19 cellular contexts compared by ENCODE assay signal in genomic region chr17:80529104-80529903, GRCh38. TPM values are rescaled to one million over a fixed set of nuclear protein-coding genes. Genes with fewer than 3 reads are reported as not detected.
DNase-seq lines count a peak whose midpoint lies in the region; ATAC-seq and TF ChIP-seq lines count a peak whose summit lies in the region.
"Had no signal": no experiment of that assay in that cellular context is flagged by ENCODE, and none has a peak within 500 bp of the region (broad histone marks: within the 10 kb centered on the region; RNA-seq: fewer than 3 reads in every experiment).

No MANE protein-coding gene starts in this region.

- H4K20me1 ChIP-seq in SK-N-SH (ENCODE audit: insufficient read depth) = no peaks in the 10 kb centered on the region

- no peak for TF ChIP-seq CTCF in SK-N-SH (IDR thresholded peaks at IDR 0.05)
- no peak for TF ChIP-seq CTCF in nephron (IDR thresholded peaks at IDR 0.05; ENCODE audit: unreplicated experiment in 3 of 3)
- no peak for TF ChIP-seq CTCF in suprapubic skin (IDR thresholded peaks at IDR 0.05)
- TF ChIP-seq CTCF in tibial artery (IDR thresholded peaks at IDR 0.05) = no peak

- H3K36me3 ChIP-seq in SK-N-SH (replicated peaks in 1 of 2; ENCODE audit: control insufficient read depth in 1 of 2, insufficient read depth in 2 of 2, low read length in 1 of 2) = no peaks in the 10 kb centered on the region
- H3K36me3 ChIP-seq in suprapubic skin = no peaks in the 10 kb centered on the region
- H3K36me3 ChIP-seq in tibial artery = no peaks in the 10 kb centered on the region
- H3K36me3 ChIP-seq: colonic mucosa, MG63 had no signal

- H3K9me2 ChIP-seq in SK-N-SH = no peaks in the 10 kb centered on the region

- 75% methylated on average over 16 of the region's 23 CpGs for WGBS in SK-N-SH (ENCODE audit: low lambda C conversion rate)
- WGBS in suprapubic skin = 65% methylated on average over 19 of the region's 23 CpGs

- peaks cover 5% of the 10 kb centered on the region in 2 experiments; a peak in 2 of 4 replicates for H3K4me1 ChIP-seq in SK-N-SH (ENCODE audit: control insufficient read depth in 1 of 2, insufficient read depth in 2 of 2, low read depth in 1 of 2, low read length in 1 of 2)
- H3K4me1 ChIP-seq in suprapubic skin = no peaks in the 10 kb centered on the region
- H3K4me1 ChIP-seq in tibial artery = no peaks in the 10 kb centered on the region
- H3K4me1 ChIP-seq: body of pancreas, colonic mucosa had no signal

- peak; percentile 40 for DNase-seq in SK-N-SH
- peak; percentile 11 for DNase-seq in SHP77 treated with DMSO at 0.1 percent for 48 hours (lab: John Stamatoyannopoulos, UW)
- DNase-seq in suprapubic skin (ENCODE audit: low spot score in 2 of 2) = no peak
- DNase-seq in stimulated activated naive CD4-positive, alpha-beta T cell treated with Interleukin-2 at 50 U/mL for 16 hours (lab: John Stamatoyannopoulos, UW) = no peak
- DNase-seq in tibial artery = no peak
- DNase-seq: activated CD4-positive, alpha-beta T cell treated with anti-CD3 and anti-CD28 coated beads for 1 hour; body of pancreas; colonic mucosa; MG63; NCI-H1930; stimulated activated CD4-positive, alpha-beta T cell treated with anti-CD3 and anti-CD28 coated beads, Interleukin-4, amount 100 ng/mL, for 24 hours; T1000 had no signal

- no peaks in the 10 kb centered on the region for H3K79me2 ChIP-seq in SK-N-SH (ENCODE audit: insufficient read depth)

- H3K9me3 ChIP-seq in SK-N-SH = no peaks in the 10 kb centered on the region
- no peaks in the 10 kb centered on the region for H3K9me3 ChIP-seq in suprapubic skin
- H3K9me3 ChIP-seq in tibial artery = no peaks in the 10 kb centered on the region
- H3K9me3 ChIP-seq: body of pancreas, colonic mucosa, MG63 had no signal

- no peak for TF ChIP-seq EP300 in SK-N-SH (IDR thresholded peaks at IDR 0.05; ENCODE audit: borderline replicate concordance in 1 of 2, low read depth in 1 of 2, low read length in 1 of 2)
- TF ChIP-seq EP300 in suprapubic skin (IDR thresholded peaks at IDR 0.05) = no peak

- no peak for TF ChIP-seq POLR2A in suprapubic skin (IDR thresholded peaks at IDR 0.05)

- no peaks in the 10 kb centered on the region for H3F3A ChIP-seq in SK-N-SH (replicated peaks; ENCODE audit: insufficient read depth)

- H3K27ac ChIP-seq in SK-N-SH (ENCODE audit: low read depth in 2 of 2, low read length in 1 of 2) = no peak overlapping the region
- H3K27ac ChIP-seq in suprapubic skin = peak overlapping the region; percentile 23
- H3K27ac ChIP-seq in tibial artery = no peak overlapping the region
- H3K27ac ChIP-seq: body of pancreas, colonic mucosa, skin epidermis had no signal

- H3K27ac Mint-ChIP-seq in nephron = peak overlapping the region; percentile 68 to 82 (median 69)
- H3K27ac Mint-ChIP-seq: activated naive CD8-positive, alpha-beta T cell; activated T-helper 1 cell treated with anti-CD3 and anti-CD28 coated beads, Interleukin-12 subunit alpha, Interleukin-12 subunit beta, Interleukin-2, Interleukin-4 antibody, amounts not matched to agents 30 ng/mL and 10 ng/mL and 1 ng/mL, durations not matched to agents 14 hours and 24 hours and 36 hours had no signal

- H3K27me3 ChIP-seq in SK-N-SH (ENCODE audit: insufficient read depth) (no peaks in the 10 kb centered on the region), suprapubic skin (peaks cover 32% of the 10 kb centered on the region), tibial artery (peaks cover 0 to 75% of the 10 kb centered on the region in 2 donors)
- H3K27me3 ChIP-seq: body of pancreas, MG63 had no signal

- H3K27me3 Mint-ChIP-seq in nephron (ENCODE audit: low read depth) = peaks cover 31% of the 10 kb centered on the region
- H3K27me3 Mint-ChIP-seq: activated naive CD8-positive, alpha-beta T cell had no signal

- no peak overlapping the region for H3K4me2 ChIP-seq in SK-N-SH

- H2AFZ ChIP-seq in SK-N-SH (ENCODE audit: low read depth) = no peak overlapping the region

- POLR2A ChIA-PET in SK-N-SH (lab: Yijun Ruan, JAX) = interaction anchor here (0.8 to 0.9 kb wide), 2 partner anchors 15 to 75 kb away, joined by 3 read pairs; partner anchors contain the start of gene RPTOR

- no peak overlapping the region for H3K4me3 Mint-ChIP-seq in nephron
- H3K4me3 Mint-ChIP-seq: activated naive CD8-positive, alpha-beta T cell; activated T-helper 1 cell treated with anti-CD3 and anti-CD28 coated beads, Interleukin-12 subunit alpha, Interleukin-12 subunit beta, Interleukin-2, Interleukin-4 antibody, amounts not matched to agents 30 ng/mL and 10 ng/mL and 1 ng/mL, durations not matched to agents 14 hours and 24 hours and 36 hours had no signal

- no peak for TF ChIP-seq RAD21 in SK-N-SH (IDR thresholded peaks at IDR 0.05; ENCODE audit: low read length)

- H3K4me1 Mint-ChIP-seq in nephron = peaks cover 16% of the 10 kb centered on the region
- H3K4me1 Mint-ChIP-seq: CD14-positive monocyte had no signal

- no peak overlapping the region for H3K4me3 ChIP-seq in SK-N-SH (ENCODE audit: low read depth in 2 of 2, low read length in 1 of 2)
- H3K4me3 ChIP-seq in suprapubic skin = no peak overlapping the region
- H3K4me3 ChIP-seq in tibial artery = no peak overlapping the region
- H3K4me3 ChIP-seq: body of pancreas, colonic mucosa, MG63, skin epidermis had no signal

- no peaks in the 10 kb centered on the region for H3K36me3 Mint-ChIP-seq in nephron (ENCODE audit: low read depth)
- H3K36me3 Mint-ChIP-seq: activated naive CD8-positive, alpha-beta T cell; CD14-positive monocyte had no signal

- intact Hi-C loops in tibial artery (cut with DNase I; ENCODE audit: low total_unique reads) = no loop called here

- H3K9me3 Mint-ChIP-seq in nephron = no peaks in the 10 kb centered on the region
- H3K9me3 Mint-ChIP-seq: activated T-helper 1 cell treated with anti-CD3 and anti-CD28 coated beads, Interleukin-12 subunit alpha, Interleukin-12 subunit beta, Interleukin-2, Interleukin-4 antibody, amounts not matched to agents 30 ng/mL and 10 ng/mL and 1 ng/mL, durations not matched to agents 14 hours and 24 hours and 36 hours; CD14-positive monocyte had no signal

- ATAC-seq in SK-N-SH treated with all-trans-retinoic acid at 6 μM for 48 hours (no peak), HG02938 (IDR thresholded peaks at IDR 0.05; ENCODE audit: unreplicated experiment) (no peak)
- ATAC-seq: body of pancreas had no signal

- CTCF ChIA-PET in SK-N-SH (lab: Yijun Ruan, JAX) = interaction anchor here (0.7 to 1.3 kb wide), 3 partner anchors 46 to 408 kb away, joined by 3 read pairs; no protein-coding TSS in a partner anchor

- no peak overlapping the region for H3K9ac ChIP-seq in SK-N-SH

TF ChIP-seq in SK-N-SH, 30 proteins besides CTCF, POLR2A, EP300 and RAD21 (continues in another document):
- TF ChIP-seq EZH2phosphoT487 (IDR thresholded peaks at IDR 0.05; ENCODE audit: borderline replicate concordance, low read depth) (no peak), RFX5 (IDR thresholded peaks at IDR 0.05; ENCODE audit: low read length) (no peak), USF1 (IDR thresholded peaks at IDR 0.05; ENCODE audit: borderline replicate concordance, low read depth) (no peak), TAF1 (IDR thresholded peaks at IDR 0.05; ENCODE audit: borderline replicate concordance, low read depth, low read length) (no peak), SIN3A (IDR thresholded peaks at IDR 0.05; ENCODE audit: borderline replicate concordance, low read depth, low read length) (no peak), JUND (IDR thresholded peaks at IDR 0.05) (no peak), SMC3 (IDR thresholded peaks at IDR 0.05; ENCODE audit: low read depth, low read length) (no peak)

TF ChIP-seq in SK-N-SH treated with all-trans-retinoic acid at 6 μM for 48 hours, 23 proteins besides CTCF, POLR2A, EP300 and RAD21 (continues in another document):
- TF ChIP-seq TCF4 (CRISPR knock-in tag; IDR thresholded peaks at IDR 0.05; ENCODE audit: borderline replicate concordance) (no peak), POU6F1 (CRISPR knock-in tag; IDR thresholded peaks at IDR 0.05; ENCODE audit: borderline replicate concordance, low read depth) (no peak), PPARA (CRISPR knock-in tag; IDR thresholded peaks at IDR 0.05; ENCODE audit: borderline replicate concordance) (no peak), ZFP30 (CRISPR knock-in tag; IDR thresholded peaks at IDR 0.05) (no peak), ARNTL (CRISPR knock-in tag; IDR thresholded peaks at IDR 0.05; ENCODE audit: borderline replicate concordance, low read depth) (no peak), TOX (CRISPR knock-in tag; IDR thresholded peaks at IDR 0.05; ENCODE audit: borderline replicate concordance) (no peak), ESRRG (CRISPR knock-in tag; IDR thresholded peaks at IDR 0.05) (no peak)

RNA-seq across cellular contexts. Expression of gene RPTOR, which starts 15.3 kb away (rescaled TPM):
- polyA plus RNA-seq in SK-N-SH (2012; rRNA removed) = 9.0 and 14.9 TPM in 2 replicates
- 6.0 and 9.5 TPM in 2 replicates for polyA plus RNA-seq in SK-N-SH (2012; cell fraction: cytosol; rRNA removed)
- polyA plus RNA-seq in SK-N-SH (2012; cell fraction: nucleus; rRNA removed) = 19.9 and 24.6 TPM in 2 replicates
- total RNA-seq in suprapubic skin = 10 to 100 TPM; 45.8 to 84.6 (median 53.0) TPM

RNA-seq across cellular contexts. Expression of gene NPTX1, which starts 52.9 kb away (rescaled TPM):
- 0.05 and 0.16 TPM in 2 replicates for polyA plus RNA-seq in SK-N-SH (2012; rRNA removed)
- polyA plus RNA-seq in SK-N-SH (2012; cell fraction: cytosol; rRNA removed) = 0.01 and 0.03 TPM in 2 replicates
- 0.05 and 0.38 TPM in 2 replicates for polyA plus RNA-seq in SK-N-SH (2012; cell fraction: nucleus; rRNA removed)
- 1 to 10 TPM in 3 of 4 donors, under 1 TPM in 1; 0.72 to 4.2 (median 3.7) TPM for total RNA-seq in suprapubic skin
- polyA plus RNA-seq: CD14-positive monocyte had no signal

Comparison
In these comparisons a context has a peak if more than half of its experiments do, and no peak if none do; other contexts are left out.
1. DNase-seq: peak in SK-N-SH (single experiment) and SHP77 treated with DMSO at 0.1 percent for 48 hours (single experiment); none in suprapubic skin (0 of 2), stimulated activated naive CD4-positive, alpha-beta T cell treated with Interleukin-2 at 50 U/mL for 16 hours (single experiment) and tibial artery (0 of 2).